Comparison of ENCODE assay signal across 14 cellular contexts in genomic region chr7:110130669-110131068, GRCh38.
DNase-seq lines count a peak whose midpoint lies in the region; TF ChIP-seq lines count a peak whose summit lies in the region.
"Had no signal": no experiment of that assay in that cellular context is flagged by ENCODE, and none has a peak within 500 bp of the region (broad histone marks: within the 10 kb centered on the region; RNA-seq: fewer than 3 reads in every experiment).

No MANE protein-coding gene starts in this region.

- H3K27ac Mint-ChIP-seq in progenitor cell of endocrine pancreas, result no peak overlapping the region
- H3K27ac Mint-ChIP-seq: T-cell had no signal

- H3K27ac ChIP-seq in left ventricle myocardium inferior (replicated peaks) (no peak overlapping the region), uterus (no peak overlapping the region)
- H3K27ac ChIP-seq: adrenal gland, ovary, suprapubic skin had no signal

- intact Hi-C loops in left ventricle myocardium inferior (cut with micrococcal nuclease) (no loop called here), cardiac septum (cut with DNase I) (no loop called here), uterus (cut with DNase I; ENCODE audit: low total_unique reads) (no loop called here)

- H3K27me3 ChIP-seq in adipocyte (replicated peaks; ENCODE audit: control insufficient read depth, insufficient read depth, low read length), result no peaks in the 10 kb centered on the region
- no peaks in the 10 kb centered on the region for H3K27me3 ChIP-seq in left ventricle myocardium inferior (ENCODE audit: low read depth)
- H3K27me3 ChIP-seq in uterus, result no peaks in the 10 kb centered on the region
- H3K27me3 ChIP-seq: adrenal gland, suprapubic skin had no signal

- no peak overlapping the region for H3K9ac ChIP-seq in adipocyte (ENCODE audit: low read length)

- H3K36me3 ChIP-seq in adipocyte (ENCODE audit: control insufficient read depth, insufficient read depth, low read length, severe bottlenecking) (no peaks in the 10 kb centered on the region), left ventricle myocardium inferior (no peaks in the 10 kb centered on the region), uterus (no peaks in the 10 kb centered on the region)
- H3K36me3 ChIP-seq: adrenal gland, ovary, suprapubic skin had no signal

- TF ChIP-seq CTCF in progenitor cell of endocrine pancreas (IDR thresholded peaks at IDR 0.05; ENCODE audit: unreplicated experiment) (peak; percentile 17), left ventricle myocardium inferior (IDR thresholded peaks at IDR 0.05; ENCODE audit: borderline replicate concordance) (no peak), uterus (IDR thresholded peaks at IDR 0.05) (no peak)

- DNase-seq in ELR (ENCODE audit: low read depth) (peak; percentile 32), NCI-H1694 (lab: John Stamatoyannopoulos, UW) (peak; percentile 19), adipocyte (ENCODE audit: low read depth) (peak; percentile 15), progenitor cell of endocrine pancreas (ENCODE audit: low spot score, unreplicated experiment) (no peak), left ventricle myocardium inferior (no peak), cardiac septum (ENCODE audit: low spot score) (no peak), uterus (no peak)
- DNase-seq: activated T-cell treated with anti-CD3 and anti-CD28 coated beads, Interleukin-2, amount 50 U/mL, for 4 hours; adrenal gland; NCI-H187; ovary; stimulated activated CD4-positive, alpha-beta T cell treated with anti-CD3 and anti-CD28 coated beads, Interleukin-12 subunit alpha, Interleukin-12 subunit beta, amount 100 ng/mL, for 4 hours; T-cell had no signal

- no peaks in the 10 kb centered on the region for H3K9me3 Mint-ChIP-seq in progenitor cell of endocrine pancreas (ENCODE audit: low read depth)
- H3K9me3 Mint-ChIP-seq: activated T-cell treated with anti-CD3 and anti-CD28 coated beads, Interleukin-2, amount 50 U/mL, for 4 hours had no signal

- no peak overlapping the region for H3K4me3 ChIP-seq in adipocyte (ENCODE audit: low read length)
- H3K4me3 ChIP-seq in left ventricle myocardium inferior, result no peak overlapping the region
- H3K4me3 ChIP-seq in uterus, result no peak overlapping the region
- H3K4me3 ChIP-seq: adrenal gland, ovary, suprapubic skin had no signal

- no peak for TF ChIP-seq POLR2A in uterus (IDR thresholded peaks at IDR 0.05)

- no peaks in the 10 kb centered on the region for H3K4me1 ChIP-seq in adipocyte (ENCODE audit: control insufficient read depth, insufficient read depth, low read length)
- no peaks in the 10 kb centered on the region for H3K4me1 ChIP-seq in left ventricle myocardium inferior
- no peaks in the 10 kb centered on the region for H3K4me1 ChIP-seq in uterus
- H3K4me1 ChIP-seq: adrenal gland, suprapubic skin had no signal

- H3K36me3 Mint-ChIP-seq in progenitor cell of endocrine pancreas (ENCODE audit: insufficient read depth), result no peaks in the 10 kb centered on the region
- H3K36me3 Mint-ChIP-seq: T-cell had no signal

- H3K9me3 ChIP-seq in adipocyte (ENCODE audit: control insufficient read depth, low read length) (no peaks in the 10 kb centered on the region), left ventricle myocardium inferior (replicated peaks) (no peaks in the 10 kb centered on the region), uterus (no peaks in the 10 kb centered on the region)
- H3K9me3 ChIP-seq: adrenal gland, ovary, suprapubic skin had no signal

- peaks cover 7% of the 10 kb centered on the region for H3K4me1 Mint-ChIP-seq in progenitor cell of endocrine pancreas (ENCODE audit: low read depth)
- H3K4me1 Mint-ChIP-seq: T-cell had no signal

- no peak overlapping the region for H3K4me3 Mint-ChIP-seq in progenitor cell of endocrine pancreas (ENCODE audit: low read depth)
- H3K4me3 Mint-ChIP-seq: activated T-cell treated with anti-CD3 and anti-CD28 coated beads, Interleukin-2, amount 50 U/mL, for 4 hours; T-cell had no signal

- no peaks in the 10 kb centered on the region for H3K27me3 Mint-ChIP-seq in progenitor cell of endocrine pancreas
- H3K27me3 Mint-ChIP-seq: T-cell had no signal

Comparison
In these comparisons a context has a peak if more than half of its experiments do, and no peak if none do; other contexts are left out.
1. DNase-seq: peak in ELR (single experiment), NCI-H1694 (single experiment) and adipocyte (single experiment); none in progenitor cell of endocrine pancreas (single experiment), left ventricle myocardium inferior (single experiment), cardiac septum (single experiment) and uterus (0 of 2).